19 cellular contexts compared by ENCODE assay signal in the genomic region with DNA sequence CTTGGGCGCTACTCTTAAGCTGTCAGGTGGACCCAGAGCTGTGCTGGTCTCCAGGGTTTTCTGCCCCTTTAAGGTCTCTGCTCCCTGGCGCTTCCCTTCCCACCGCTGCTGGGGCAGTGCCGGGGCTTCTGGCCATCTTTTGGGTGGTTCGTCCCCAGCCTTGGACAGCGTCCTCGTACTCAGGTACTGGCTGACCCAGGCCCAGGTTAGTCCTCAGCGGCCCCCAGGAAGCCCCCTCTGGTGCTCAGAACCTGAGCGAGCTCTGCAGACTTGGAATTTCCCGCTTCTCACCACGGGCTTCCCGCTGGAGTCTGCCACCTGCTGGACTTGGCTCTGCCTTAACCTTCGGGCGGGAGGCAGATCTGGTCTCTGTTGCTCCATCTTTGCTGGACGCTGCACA.
DNase-seq lines count a peak whose midpoint lies in the region; ATAC-seq, FAIRE-seq and TF ChIP-seq lines count a peak whose summit lies in the region.
"Had no signal": no experiment of that assay in that cellular context is flagged by ENCODE, and none has a peak within 500 bp of the region (broad histone marks: within the 10 kb centered on the region; RNA-seq: fewer than 3 reads in every experiment).

No MANE protein-coding gene starts in this region.

- H3K9me3 ChIP-seq in K562 (replicated peaks; ENCODE audit: control insufficient read depth, insufficient read depth, low read depth, low read length): no peaks in the 10 kb centered on the region
- H3K9me3 ChIP-seq in transverse colon: no peaks in the 10 kb centered on the region
- no peaks in the 10 kb centered on the region for H3K9me3 ChIP-seq in Karpas-422 (ENCODE audit: low read length)
- H3K9me3 ChIP-seq: esophagus muscularis mucosa, heart left ventricle, SK-N-SH, testis had no signal

- FAIRE-seq in K562 (lab: Jason Lieb, UNC): no peak
- FAIRE-seq: A204.1 had no signal

- no peaks in the 10 kb centered on the region for H3K9me2 ChIP-seq in Karpas-422 (replicated peaks; ENCODE audit: insufficient read depth, low read length)
- H3K9me2 ChIP-seq: SK-N-SH had no signal

- peak; percentile 58 for DNase-seq in activated effector memory CD4-positive, alpha-beta T cell treated with anti-CD3 and anti-CD28 coated beads, Interleukin-2, amount 50 U/mL, for 16 hours
- no peak for DNase-seq in activated effector memory CD4-positive, alpha-beta T cell treated with Interleukin-2 at 50 U/mL for 16 hours
- DNase-seq in K562 (ENCODE audit: extremely low read depth in 1 of 4, low spot score in 3 of 4): no peak
- DNase-seq in left colon: peak; percentile 1 to 10
- DNase-seq in transverse colon: peak; percentile 5
- no peak for DNase-seq in Karpas-422
- no peak for DNase-seq in hippocampal formation (lab: John Stamatoyannopoulos, UW)
- DNase-seq: activated CD4-positive, alpha-beta T cell treated with anti-CD3 and anti-CD28 coated beads, Interleukin-2, amount 10 ng/mL, durations not matched to agents 7 days and 5 days; activated T-cell treated with anti-CD3 and anti-CD28 coated beads, Interleukin-2, amount 50 U/mL, for 48 hours; amniotic stem cell; DMS79 treated with DMSO at 0.1 percent for 48 hours; NCI-H187; NCI-H446 treated with DMSO at 0.1 percent for 48 hours; SK-N-SH; testis had no signal

- TF ChIP-seq POLR2A in K562 (conservative IDR thresholded peaks at IDR 0.05) (no peak), transverse colon (IDR thresholded peaks at IDR 0.05) (no peak)

- H3K9me1 ChIP-seq in K562 (ENCODE audit: control insufficient read depth, insufficient read depth, low read length): no peaks in the 10 kb centered on the region

- WGBS in K562 (ENCODE audit: insufficient coverage, low coverage, missing lambda C conversion rate): 93% methylated on average over 13 of the region's 15 CpGs
- 90 to 93% methylated on average over 11 to 15 of the region's 15 CpGs for WGBS in transverse colon (ENCODE audit: low coverage in 1 of 2), 2 donors

- no peak for TF ChIP-seq EP300 in K562 (IDR thresholded peaks at IDR 0.05; ENCODE audit: low read length)
- no peak for TF ChIP-seq EP300 in transverse colon (IDR thresholded peaks at IDR 0.05; ENCODE audit: low read depth)

- BruUV-seq in K562 (replicated peaks; lab: Mats Ljungman, UMichigan): no TSS peak

- CTCF ChIA-PET in K562 (lab: Yijun Ruan, JAX; ENCODE audit: low intra/inter-chr PET ratio): no interaction called here

- no peak for TF ChIP-seq RAD21 in K562 (CRISPR knock-in tag; conservative IDR thresholded peaks at IDR 0.05 in 1 of 2, IDR thresholded peaks at IDR 0.05 in 1 of 2)

- no peaks in the 10 kb centered on the region for H4K20me1 ChIP-seq in K562 (replicated peaks; ENCODE audit: control insufficient read depth, insufficient read depth, low read length)
- H4K20me1 ChIP-seq in Karpas-422 (ENCODE audit: insufficient read depth, low read depth, low read length): no peaks in the 10 kb centered on the region

- POLR2A ChIA-PET in K562 (lab: Yijun Ruan, JAX): interaction anchor here (1.2 kb wide), 1 partner anchor 40 kb away, joined by 4 read pairs; no protein-coding TSS in a partner anchor

- TF ChIP-seq CTCF in K562 (IDR thresholded peaks at IDR 0.05 in 2 of 3, conservative IDR thresholded peaks at IDR 0.05 in 1 of 3; ENCODE audit: insufficient read depth in 2 of 3, low read depth in 1 of 3, low read length in 3 of 3) (no peak), transverse colon (IDR thresholded peaks at IDR 0.05) (no peak)

- H3K27ac ChIP-seq in K562 (ENCODE audit: extremely low read depth, low read depth, low read length) (no peak overlapping the region), transverse colon (no peak overlapping the region), Karpas-422 (ENCODE audit: low read length) (no peak overlapping the region)
- H3K27ac ChIP-seq: esophagus muscularis mucosa, heart left ventricle, testis had no signal

- no peak for ATAC-seq in K562
- no peak for ATAC-seq in left colon
- no peak for ATAC-seq in HG03457 (IDR thresholded peaks at IDR 0.05; ENCODE audit: unreplicated experiment)
- ATAC-seq: heart left ventricle had no signal

- H2AFZ ChIP-seq in K562 (ENCODE audit: low read depth, low read length): no peak overlapping the region
- no peak overlapping the region for H2AFZ ChIP-seq in Karpas-422 (ENCODE audit: low read length)

- peaks cover 0 to 10% of the 10 kb centered on the region in 2 experiments; a peak in 2 of 5 replicates for H3K4me1 ChIP-seq in K562 (replicated peaks in 1 of 2; ENCODE audit: control insufficient read depth in 2 of 2, insufficient read depth in 2 of 2, low read length in 2 of 2)
- H3K4me1 ChIP-seq in transverse colon: no peaks in the 10 kb centered on the region
- H3K4me1 ChIP-seq in Karpas-422 (ENCODE audit: low read length): no peaks in the 10 kb centered on the region
- H3K4me1 ChIP-seq: testis had no signal

- H3K4me3 ChIP-seq in K562: no peak overlapping the region
- H3K4me3 ChIP-seq in transverse colon: no peak overlapping the region
- H3K4me3 ChIP-seq in Karpas-422 (ENCODE audit: low read length): no peak overlapping the region
- H3K4me3 ChIP-seq: esophagus muscularis mucosa, heart left ventricle, testis had no signal

- peaks cover 79% of the 10 kb centered on the region; the same call in 2 of the 3 replicates for H3K36me3 ChIP-seq in K562 (ENCODE audit: control insufficient read depth, insufficient read depth, low read length)
- peaks cover 0 to 7% (median 0%) of the 10 kb centered on the region in 4 donors for H3K36me3 ChIP-seq in transverse colon
- H3K36me3 ChIP-seq in Karpas-422 (ENCODE audit: insufficient read depth, low read length): no peaks in the 10 kb centered on the region

- no peaks in the 10 kb centered on the region for H3K79me2 ChIP-seq in K562 (ENCODE audit: control insufficient read depth, insufficient read depth, low read length)
- H3K79me2 ChIP-seq in Karpas-422 (ENCODE audit: low read length): no peaks in the 10 kb centered on the region

- H3K4me2 ChIP-seq in K562 (ENCODE audit: insufficient read depth, low read length) (no peak overlapping the region), Karpas-422 (ENCODE audit: low read depth, low read length, poor library complexity, severe bottlenecking) (no peak overlapping the region)
- H3K4me2 ChIP-seq: SK-N-SH had no signal

- in situ Hi-C loops in K562 (cut with MboI) (no loop called here), transverse colon (cut with MboI; ENCODE audit: low pct_ligation_motif_present in 1 of 4, low pct_unique_long_range_greater_than_20kb in 1 of 4, low sequenced_read_pairs in 3 of 4) (no loop called here)

- H3K9ac ChIP-seq in K562 (ENCODE audit: insufficient read depth in 1 of 2, low read depth in 2 of 2, low read length in 2 of 2) (no peak overlapping the region; a peak in 1 of 4 replicates), Karpas-422 (ENCODE audit: low read length) (no peak overlapping the region)
- H3K9ac ChIP-seq: SK-N-SH had no signal

- H3K27me3 ChIP-seq in K562 (ENCODE audit: control insufficient read depth in 2 of 2, insufficient read depth in 2 of 2, low read length in 2 of 2) (no peaks in the 10 kb centered on the region), transverse colon (no peaks in the 10 kb centered on the region), Karpas-422 (ENCODE audit: low read length) (no peaks in the 10 kb centered on the region)
- H3K27me3 ChIP-seq: esophagus muscularis mucosa, heart left ventricle, testis had no signal

- intact Hi-C loops in K562 (cut with micrococcal nuclease): no loop called here
- intact Hi-C loops in left colon (cut with DNase I, micrococcal nuclease): no loop called here
- intact Hi-C loops in transverse colon (cut with DNase I; ENCODE audit: low total_unique reads): no loop called here

TF ChIP-seq in K562, 482 proteins besides CTCF, POLR2A, EP300 and RAD21 (continues in another document):
- TF ChIP-seq, protein P1, sequence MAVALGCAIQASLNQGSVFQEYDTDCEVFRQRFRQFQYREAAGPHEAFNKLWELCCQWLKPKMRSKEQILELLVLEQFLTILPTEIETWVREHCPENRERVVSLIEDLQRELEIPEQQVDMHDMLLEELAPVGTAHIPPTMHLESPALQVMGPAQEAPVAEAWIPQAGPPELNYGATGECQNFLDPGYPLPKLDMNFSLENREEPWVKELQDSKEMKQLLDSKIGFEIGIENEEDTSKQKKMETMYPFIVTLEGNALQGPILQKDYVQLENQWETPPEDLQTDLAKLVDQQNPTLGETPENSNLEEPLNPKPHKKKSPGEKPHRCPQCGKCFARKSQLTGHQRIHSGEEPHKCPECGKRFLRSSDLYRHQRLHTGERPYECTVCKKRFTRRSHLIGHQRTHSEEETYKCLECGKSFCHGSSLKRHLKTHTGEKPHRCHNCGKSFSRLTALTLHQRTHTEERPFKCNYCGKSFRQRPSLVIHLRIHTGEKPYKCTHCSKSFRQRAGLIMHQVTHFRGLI (CRISPR knock-in tag; IDR thresholded peaks at IDR 0.05): no peak
- TF ChIP-seq, protein P2, sequence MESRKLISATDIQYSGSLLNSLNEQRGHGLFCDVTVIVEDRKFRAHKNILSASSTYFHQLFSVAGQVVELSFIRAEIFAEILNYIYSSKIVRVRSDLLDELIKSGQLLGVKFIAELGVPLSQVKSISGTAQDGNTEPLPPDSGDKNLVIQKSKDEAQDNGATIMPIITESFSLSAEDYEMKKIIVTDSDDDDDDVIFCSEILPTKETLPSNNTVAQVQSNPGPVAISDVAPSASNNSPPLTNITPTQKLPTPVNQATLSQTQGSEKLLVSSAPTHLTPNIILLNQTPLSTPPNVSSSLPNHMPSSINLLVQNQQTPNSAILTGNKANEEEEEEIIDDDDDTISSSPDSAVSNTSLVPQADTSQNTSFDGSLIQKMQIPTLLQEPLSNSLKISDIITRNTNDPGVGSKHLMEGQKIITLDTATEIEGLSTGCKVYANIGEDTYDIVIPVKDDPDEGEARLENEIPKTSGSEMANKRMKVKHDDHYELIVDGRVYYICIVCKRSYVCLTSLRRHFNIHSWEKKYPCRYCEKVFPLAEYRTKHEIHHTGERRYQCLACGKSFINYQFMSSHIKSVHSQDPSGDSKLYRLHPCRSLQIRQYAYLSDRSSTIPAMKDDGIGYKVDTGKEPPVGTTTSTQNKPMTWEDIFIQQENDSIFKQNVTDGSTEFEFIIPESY (CRISPR knock-in tag; IDR thresholded peaks at IDR 0.05): peak; percentile 96

Comparison
In these comparisons a context has a peak if more than half of its experiments do, and no peak if none do; other contexts are left out.
1. DNase-seq: peak in activated effector memory CD4-positive, alpha-beta T cell treated with anti-CD3 and anti-CD28 coated beads, Interleukin-2, amount 50 U/mL, for 16 hours (single experiment), left colon (2 of 2) and transverse colon (single experiment); none in activated effector memory CD4-positive, alpha-beta T cell treated with Interleukin-2 at 50 U/mL for 16 hours (single experiment), K562 (0 of 4), Karpas-422 (single experiment) and hippocampal formation (0 of 2).